8 cellular contexts compared by ENCODE assay signal in genomic region chr2:232927041-232927792, GRCh38. TPM values are rescaled to one million over a fixed set of nuclear protein-coding genes. Genes with fewer than 3 reads are reported as not detected.
A peak's percentile ranks its signal among the peaks of the same experiment; 100 is the strongest.
DNase-seq lines count a peak whose midpoint lies in the region; ATAC-seq and TF ChIP-seq lines count a peak whose summit lies in the region.

No MANE protein-coding gene starts in this region.

- no peak for TF ChIP-seq CTCF in GM23338 (conservative IDR thresholded peaks at IDR 0.05; ENCODE audit: low read depth in 2 of 2)
- no peak for TF ChIP-seq CTCF in activated CD8-positive, alpha-beta T cell treated with anti-CD3 and anti-CD28 coated beads for 36 hours (IDR thresholded peaks at IDR 0.05)

- H3F3A ChIP-seq in GM23338 (replicated peaks; ENCODE audit: low read depth), result no peaks in the 10 kb centered on the region

- H3K36me3 ChIP-seq in GM23338 (ENCODE audit: insufficient read depth), result no peaks in the 10 kb centered on the region

- no peak overlapping the region for H3K27ac Mint-ChIP-seq in GM23338
- no peak overlapping the region for H3K27ac Mint-ChIP-seq in activated CD8-positive, alpha-beta T cell treated with anti-CD3 and anti-CD28 coated beads for 36 hours

- CTCF ChIA-PET in activated CD8-positive, alpha-beta T cell treated with anti-CD3 and anti-CD28 coated beads for 36 hours (lab: Charles Lee), result no interaction called here

- H3K4me3 Mint-ChIP-seq in GM23338, result peak overlapping the region; percentile 71
- peak overlapping the region; percentile 46 for H3K4me3 Mint-ChIP-seq in activated CD8-positive, alpha-beta T cell treated with anti-CD3 and anti-CD28 coated beads for 36 hours

- peak; percentile 4 for ATAC-seq in GM23338
- ATAC-seq in activated CD8-positive, alpha-beta T cell treated with anti-CD3 and anti-CD28 coated beads for 36 hours, result no peak

- H2AFZ ChIP-seq in GM23338, result peak overlapping the region; percentile 93

- peaks cover 27% of the 10 kb centered on the region for H3K4me1 Mint-ChIP-seq in GM23338
- H3K4me1 Mint-ChIP-seq in activated CD8-positive, alpha-beta T cell treated with anti-CD3 and anti-CD28 coated beads for 36 hours (ENCODE audit: low read depth), result peaks cover 8% of the 10 kb centered on the region

- H3K4me3 ChIP-seq in GM23338 (peak overlapping the region; percentile 55), skin epidermis (peak overlapping the region; percentile 26 to 55 (median 38))

- peak overlapping the region; percentile 81 for H3K4me2 ChIP-seq in GM23338

- H3K9me3 Mint-ChIP-seq in GM23338, result peaks cover 3% of the 10 kb centered on the region; the same call in 1 of the 3 replicates
- H3K9me3 Mint-ChIP-seq in activated CD8-positive, alpha-beta T cell treated with anti-CD3 and anti-CD28 coated beads for 36 hours, result peaks cover 4% of the 10 kb centered on the region

- peaks cover 27% of the 10 kb centered on the region for H3K4me1 ChIP-seq in GM23338 (ENCODE audit: insufficient read depth)

- H3K27ac ChIP-seq in GM23338 (ENCODE audit: low read depth) (no peak overlapping the region), skin epidermis (peak overlapping the region in 14 of 21 experiments; percentile 20 to 87 (median 70))

- peaks cover 43% of the 10 kb centered on the region for H3K27me3 Mint-ChIP-seq in GM23338 (ENCODE audit: insufficient read depth, low read depth, poor library complexity)
- H3K27me3 Mint-ChIP-seq in activated CD8-positive, alpha-beta T cell treated with anti-CD3 and anti-CD28 coated beads for 36 hours, result peaks cover 61% of the 10 kb centered on the region

- H4K20me1 ChIP-seq in GM23338 (replicated peaks; ENCODE audit: insufficient read depth), result no peaks in the 10 kb centered on the region; the same call in none of the 2 replicates

- no peaks in the 10 kb centered on the region for H3K79me2 ChIP-seq in GM23338 (replicated peaks; ENCODE audit: insufficient read depth)

- H3K27me3 ChIP-seq in GM23338 (ENCODE audit: insufficient read depth), result peaks cover 70% of the 10 kb centered on the region

- 0 out of 2 replicates have a peak, but pooled peaks cover 4% of the 10 kb centered on the region for H3K9me2 ChIP-seq in GM23338 (ENCODE audit: insufficient read depth)

- intact Hi-C loops in activated CD8-positive, alpha-beta T cell treated with anti-CD3 and anti-CD28 coated beads for 36 hours (cut with micrococcal nuclease), result no loop called here

- DNase-seq in GM23338 (ENCODE audit: low spot score), result peak; percentile 35
- no peak for DNase-seq in activated CD8-positive, alpha-beta T cell treated with anti-CD3 and anti-CD28 coated beads for 36 hours
- peak; percentile 32 for DNase-seq in hepatic stellate cell (ENCODE audit: low spot score)
- no peak for DNase-seq in NCI-H82 (lab: John Stamatoyannopoulos, UW)
- DNase-seq in Kasumi-1 (lab: John Stamatoyannopoulos, UW), result no peak
- no peak for DNase-seq in hippocampal formation (lab: John Stamatoyannopoulos, UW)
- DNase-seq in glomerular visceral epithelial cell (ENCODE audit: extremely low spot score), result no peak

- POLR2A ChIA-PET in activated CD8-positive, alpha-beta T cell treated with anti-CD3 and anti-CD28 coated beads for 36 hours (lab: Charles Lee), result no interaction called here

- no peaks in the 10 kb centered on the region for H3K36me3 Mint-ChIP-seq in GM23338 (ENCODE audit: low read depth)
- no peaks in the 10 kb centered on the region for H3K36me3 Mint-ChIP-seq in activated CD8-positive, alpha-beta T cell treated with anti-CD3 and anti-CD28 coated beads for 36 hours (ENCODE audit: low read depth)

TF ChIP-seq in GM23338, 12 proteins besides CTCF, POLR2A, EP300 and RAD21:
- no peak for TF ChIP-seq REST (IDR thresholded peaks at IDR 0.05; ENCODE audit: unreplicated experiment)
- no peak for TF ChIP-seq ETS1 (IDR thresholded peaks at IDR 0.05)
- TF ChIP-seq EZH2phosphoT487 (IDR thresholded peaks at IDR 0.05; ENCODE audit: unreplicated experiment), result peak; percentile 45
- TF ChIP-seq EZH2 (IDR thresholded peaks at IDR 0.05; ENCODE audit: low read depth, unreplicated experiment), result peak; percentile 52

RNA-seq across cellular contexts. Expression of gene SNORC, which starts 57.2 kb away (rescaled TPM):
- 0.62 and 0.80 TPM in 2 replicates for total RNA-seq in GM23338 (2014; rRNA removed; shearing (Covaris generic))
- 1.6 and 1.9 TPM in 2 replicates for polyA plus RNA-seq in GM23338 (2016; fragmentation: Nextera tagmentation; extraction: Ambion mirVana)
- total RNA-seq in activated CD8-positive, alpha-beta T cell treated with anti-CD3 and anti-CD28 coated beads for 36 hours, result 1 to 10 TPM; 2.1 to 2.4 TPM

Comparison
In these comparisons a context has a peak if more than half of its experiments do, and no peak if none do; other contexts are left out.
1. DNase-seq: peak in GM23338 (single experiment) and hepatic stellate cell (single experiment); none in activated CD8-positive, alpha-beta T cell treated with anti-CD3 and anti-CD28 coated beads for 36 hours (single experiment), NCI-H82 (single experiment), Kasumi-1 (0 of 2), hippocampal formation (0 of 2) and glomerular visceral epithelial cell (single experiment).